In genomic region chr4:143481361-143481760, GRCh38 we compare ENCODE assay signal across 28 cellular contexts.
"Had no signal": no experiment of that assay in that cellular context is flagged by ENCODE, and none has a peak within 500 bp of the region (broad histone marks: within the 10 kb centered on the region; RNA-seq: fewer than 3 reads in every experiment).

No MANE protein-coding gene starts in this region.

- H3K27ac ChIP-seq: brain microvascular endothelial cell, epithelial cell of prostate, WERI-Rb-1 had no signal

- H3K27ac Mint-ChIP-seq: activated B cell treated with CpG ODN at 0.5 μM for 24 hours; activated CD8-positive, alpha-beta T cell treated with anti-CD3 and anti-CD28 coated beads for 36 hours; activated naive CD8-positive, alpha-beta T cell; activated T-helper 17 cell treated with anti-CD3 and anti-CD28 coated beads, Interleukin-2, amount 50 U/mL, for 72 hours; T-cell; T-helper 1 cell treated with Interleukin-12 subunit alpha and Interleukin-12 subunit beta and Interleukin-4 antibody, amounts not matched to agents 30 μg/mL and 1 μg/mL, for 36 hours; T-helper 2 cell treated with Interferon-gamma antibody and Interleukin-4, amounts not matched to agents 5 μg/mL and 100 μg/mL, for 36 hours had no signal

- H3K9me3 Mint-ChIP-seq: activated B cell treated with CpG ODN at 0.5 μM for 24 hours; activated CD8-positive, alpha-beta T cell treated with anti-CD3 and anti-CD28 coated beads for 36 hours; activated T-cell treated with anti-CD3 and anti-CD28 coated beads, Interleukin-2, amount 50 U/mL, for 4 hours; activated T-helper 17 cell treated with anti-CD3 and anti-CD28 coated beads, Interleukin-2, amount 50 U/mL, for 72 hours; T-cell; T-helper 1 cell treated with Interleukin-12 subunit alpha and Interleukin-12 subunit beta and Interleukin-4 antibody, amounts not matched to agents 30 μg/mL and 1 μg/mL, for 36 hours; T-helper 2 cell treated with Interferon-gamma antibody and Interleukin-4, amounts not matched to agents 5 μg/mL and 100 μg/mL, for 36 hours had no signal

- H3K36me3 Mint-ChIP-seq: activated naive CD8-positive, alpha-beta T cell; T-cell had no signal

- H3K4me3 Mint-ChIP-seq: activated B cell treated with CpG ODN at 0.5 μM for 24 hours; activated CD8-positive, alpha-beta T cell treated with anti-CD3 and anti-CD28 coated beads for 36 hours; activated naive CD8-positive, alpha-beta T cell; activated T-cell treated with anti-CD3 and anti-CD28 coated beads, Interleukin-2, amount 50 U/mL, for 4 hours; activated T-helper 17 cell treated with anti-CD3 and anti-CD28 coated beads, Interleukin-2, amount 50 U/mL, for 72 hours; T-cell; T-helper 1 cell treated with Interleukin-12 subunit alpha and Interleukin-12 subunit beta and Interleukin-4 antibody, amounts not matched to agents 30 μg/mL and 1 μg/mL, for 36 hours; T-helper 2 cell treated with Interferon-gamma antibody and Interleukin-4, amounts not matched to agents 5 μg/mL and 100 μg/mL, for 36 hours had no signal

- H3K4me1 Mint-ChIP-seq: activated B cell treated with CpG ODN at 0.5 μM for 24 hours; activated T-helper 17 cell treated with anti-CD3 and anti-CD28 coated beads, Interleukin-2, amount 50 U/mL, for 72 hours; T-cell had no signal

- ATAC-seq: activated CD4-positive, CD25-positive, alpha-beta regulatory T cell treated with anti-CD3 and anti-CD28 coated beads, Interleukin-2, amount 50 U/mL, for 24 hours; activated CD8-positive, alpha-beta T cell treated with anti-CD3 and anti-CD28 coated beads for 36 hours; activated T-cell treated with anti-CD3 and anti-CD28 coated beads, Interleukin-2, amount 50 U/mL, for 4 hours; activated T-helper 17 cell treated with anti-CD3 and anti-CD28 coated beads, Interleukin-2, amount 50 U/mL, for 72 hours; T-cell had no signal

- H3K27me3 ChIP-seq: brain microvascular endothelial cell had no signal

- DNase-seq: activated B cell treated with CpG ODN at 0.5 μM for 24 hours; activated CD4-positive, alpha-beta T cell treated with anti-CD3 and anti-CD28 coated beads for 48 hours; activated CD4-positive, alpha-beta T cell treated with anti-CD3 and anti-CD28 coated beads, Interleukin-2, amount 50 U/mL, for 1 hour; activated CD4-positive, alpha-beta T cell treated with anti-CD3 and anti-CD28 coated beads, Interleukin-2, amount 50 U/mL, for 48 hours; activated CD8-positive, alpha-beta memory T cell treated with anti-CD3 and anti-CD28 coated beads for 24 hours; activated CD8-positive, alpha-beta T cell treated with anti-CD3 and anti-CD28 coated beads for 36 hours; activated effector memory CD4-positive, alpha-beta T cell treated with Interleukin-2 at 50 U/mL for 16 hours; activated gamma-delta T cell treated with Interleukin-2 at 50 U/mL for 16 hours; activated naive CD4-positive, alpha-beta T cell treated with anti-CD3 and anti-CD28 coated beads, Interleukin-2, amount 50 U/mL, for 16 hours; activated naive CD4-positive, alpha-beta T cell treated with Interleukin-2 at 50 U/mL for 16 hours; activated T-cell treated with anti-CD3 and anti-CD28 coated beads, Interleukin-2, amount 50 U/mL, for 4 hours; amniotic stem cell; anterior cingulate cortex; brain microvascular endothelial cell; cortex of kidney; dermis blood vessel endothelial cell; effector CD8-positive, alpha-beta T cell; foreskin fibroblast; SW 1271; T-cell; T1000; WERI-Rb-1 had no signal
